8 cellular contexts compared by ENCODE assay signal in the genomic region with DNA sequence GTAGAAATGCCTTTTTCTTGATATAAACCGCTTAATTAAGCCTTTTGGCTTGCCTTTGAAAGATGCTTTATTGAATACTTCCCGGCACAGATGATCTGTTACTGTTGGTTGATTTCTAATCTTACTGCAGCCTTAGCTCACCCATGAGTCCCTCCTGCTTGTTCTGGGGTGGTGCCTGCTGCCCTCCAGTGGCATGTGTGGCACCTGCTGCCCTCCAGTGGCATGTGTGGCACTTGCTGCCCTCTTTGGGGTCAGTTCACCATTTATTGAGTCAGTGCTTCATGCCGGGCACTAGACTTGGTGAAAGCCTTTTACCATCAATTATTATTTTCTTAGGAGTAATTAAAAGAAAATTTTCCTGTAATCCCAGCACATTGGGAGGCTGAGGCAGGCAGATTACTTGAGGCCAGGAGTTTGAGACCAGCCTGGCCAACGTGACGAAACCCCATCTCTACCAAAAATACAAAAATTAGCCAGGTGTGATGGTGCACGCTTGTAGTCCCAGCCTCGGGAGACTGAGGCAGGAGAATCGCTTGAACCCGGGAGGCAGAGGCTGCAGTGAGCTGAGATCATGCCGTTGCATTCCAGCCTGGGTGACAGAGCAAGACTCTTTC. TPM values are rescaled to one million over a fixed set of nuclear protein-coding genes. Genes with fewer than 3 reads are reported as not detected.
DNase-seq lines count a peak whose midpoint lies in the region; ATAC-seq, FAIRE-seq and TF ChIP-seq lines count a peak whose summit lies in the region.

No MANE protein-coding gene starts in this region.

- H3K9me3 ChIP-seq in ascending aorta (no peaks in the 10 kb centered on the region), hepatocyte (ENCODE audit: low read depth) (no peaks in the 10 kb centered on the region), small intestine (ENCODE audit: control insufficient read depth, low read depth) (no peaks in the 10 kb centered on the region)

- H3K27ac ChIP-seq in ascending aorta (peak overlapping the region; percentile 90 to 94), hepatocyte (no peak overlapping the region), small intestine (ENCODE audit: low read depth in 1 of 2, low read length in 1 of 2) (no peak overlapping the region)

- no peak overlapping the region for H3K4me3 ChIP-seq in ascending aorta
- H3K4me3 ChIP-seq in hepatocyte: no peak overlapping the region
- H3K4me3 ChIP-seq in small intestine (ENCODE audit: low read depth in 1 of 2, low read length in 2 of 2): no peak overlapping the region

- no peak for ATAC-seq in HG03439 (IDR thresholded peaks at IDR 0.05; ENCODE audit: unreplicated experiment)

- DNase-seq in GM10266 (ENCODE audit: extremely low spot score) (peak; percentile 74), NAMALWA (ENCODE audit: low spot score) (peak; percentile 81), T-helper 9 cell (peak; percentile 62), ascending aorta (ENCODE audit: low spot score in 2 of 2) (peak; percentile 46 to 91), hepatocyte (ENCODE audit: low spot score) (peak; percentile 72), small intestine (peak; percentile 72), GM19240 (ENCODE audit: insufficient read length, low spot score) (no peak)

- H4K20me1 ChIP-seq in hepatocyte (ENCODE audit: insufficient read depth, poor library complexity, severe bottlenecking): no peaks in the 10 kb centered on the region

- peaks cover 30 to 53% of the 10 kb centered on the region in 2 donors for H3K4me1 ChIP-seq in ascending aorta
- H3K4me1 ChIP-seq in hepatocyte (ENCODE audit: insufficient read depth): no peaks in the 10 kb centered on the region
- H3K4me1 ChIP-seq in small intestine (ENCODE audit: control insufficient read depth in 2 of 2, insufficient read depth in 1 of 2, low read depth in 1 of 2, low read length in 1 of 2): peaks cover 0 to 4% of the 10 kb centered on the region in 2 donors

- no peak overlapping the region for H3K4me2 ChIP-seq in hepatocyte

- no peak overlapping the region for H2AFZ ChIP-seq in hepatocyte

- H3K9me2 ChIP-seq in hepatocyte (replicated peaks; ENCODE audit: insufficient read depth): no peaks in the 10 kb centered on the region

- intact Hi-C loops in ascending aorta (cut with DNase I): loop anchor here (1.0 to 5.0 kb wide), 6 partner anchors 24 to 256 kb away; partner anchors contain the start of gene PTTG1IP

- H3K27me3 ChIP-seq in ascending aorta (no peaks in the 10 kb centered on the region), hepatocyte (no peaks in the 10 kb centered on the region), small intestine (ENCODE audit: control insufficient read depth in 2 of 2, insufficient read depth in 2 of 2, low read length in 2 of 2) (no peaks in the 10 kb centered on the region)

- TF ChIP-seq CTCF in GM10266 (IDR thresholded peaks at IDR 0.05; ENCODE audit: control insufficient read depth, insufficient read depth, low read depth, missing control alignments) (peak; percentile 94), ascending aorta (IDR thresholded peaks at IDR 0.05) (peak; percentile 80 to 96 (median 93)), hepatocyte (IDR thresholded peaks at IDR 0.05; ENCODE audit: poor library complexity) (peak; percentile 76)

- FAIRE-seq in small intestine (lab: Jason Lieb, UNC): no peak

- peaks cover 3 to 9% of the 10 kb centered on the region in 2 donors for H3K36me3 ChIP-seq in ascending aorta
- no peaks in the 10 kb centered on the region for H3K36me3 ChIP-seq in hepatocyte (replicated peaks; ENCODE audit: insufficient read depth, low read depth)
- no peaks in the 10 kb centered on the region for H3K36me3 ChIP-seq in small intestine (ENCODE audit: control insufficient read depth in 2 of 2, insufficient read depth in 2 of 2, low read length in 2 of 2)

- 77% methylated on average over 10 of the region's 10 CpGs for WGBS in hepatocyte (ENCODE audit: low lambda C conversion rate, missing lambda C conversion rate)
- WGBS in small intestine, 3 donors: 69 to 72% (median 70%) methylated on average over 10 of the region's 10 CpGs

- H3K79me2 ChIP-seq in hepatocyte: peaks cover 35% of the 10 kb centered on the region

RNA-seq across cellular contexts. Expression of gene ADARB1, which starts 54.3 kb away (rescaled TPM):
- total RNA-seq in ascending aorta (82.9 TPM), hepatocyte (9.9 and 16.0 TPM in 2 replicates)
- polyA plus RNA-seq in hepatocyte (17.3 and 19.4 TPM in 2 replicates), small intestine (1 to 10 TPM; 1.1 to 5.4 (median 2.2) TPM)

Comparison
In these comparisons a context has a peak if more than half of its experiments do, and no peak if none do; other contexts are left out.
1. H3K27ac ChIP-seq: peak in ascending aorta (2 of 2); none in hepatocyte (single experiment) and small intestine (0 of 2).
2. Peak in every context shown above with its lines, with median percentiles within 50 percentile points of each other: CTCF ChIP-seq.